12 cellular contexts compared by ENCODE assay signal in the genomic region with DNA sequence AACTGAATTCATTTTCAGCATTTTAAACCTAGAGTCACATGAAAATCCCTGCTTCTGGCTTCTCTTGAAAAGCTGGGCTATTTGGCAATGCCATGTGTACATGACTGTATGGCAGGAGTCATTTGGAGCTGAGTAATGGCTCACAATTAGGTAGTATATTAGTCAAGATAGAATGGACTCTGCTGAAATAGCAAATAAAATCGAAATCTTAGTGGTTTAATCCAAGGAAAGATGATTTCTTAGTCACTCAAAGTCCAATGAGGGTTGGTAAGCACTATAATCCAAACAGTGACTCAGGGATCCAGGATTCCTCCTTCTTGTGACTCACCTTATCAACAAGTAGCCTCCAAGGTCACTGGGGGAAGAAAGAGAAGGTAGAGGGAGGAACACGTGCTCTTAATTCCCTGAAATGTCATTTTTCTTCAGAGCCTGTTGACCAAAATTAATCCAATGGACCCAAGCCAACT. TPM values are rescaled to one million over a fixed set of nuclear protein-coding genes. Genes with fewer than 3 reads are reported as not detected.
DNase-seq lines count a peak whose midpoint lies in the region; ATAC-seq, FAIRE-seq and TF ChIP-seq lines count a peak whose summit lies in the region.
"Had no signal": no experiment of that assay in that cellular context is flagged by ENCODE, and none has a peak within 500 bp of the region (broad histone marks: within the 10 kb centered on the region; RNA-seq: fewer than 3 reads in every experiment).

No MANE protein-coding gene starts in this region.

- no peak for TF ChIP-seq CTCF in AG09309 (IDR thresholded peaks at IDR 0.05; ENCODE audit: control insufficient read depth, insufficient read depth, low read depth, low read length, missing control alignments)
- TF ChIP-seq CTCF in bronchial epithelial cell (IDR thresholded peaks at IDR 0.05; ENCODE audit: insufficient read depth, low read length, severe bottlenecking) = no peak
- TF ChIP-seq CTCF in upper lobe of left lung (IDR thresholded peaks at IDR 0.05) = no peak

- 49 to 56% methylated on average over 2 of the region's 2 CpGs for WGBS in upper lobe of left lung, 2 donors

- ATAC-seq in upper lobe of left lung (ENCODE audit: low FRiP score in 2 of 2) (no peak), sciatic nerve (no peak)
- ATAC-seq: SK-N-SH treated with all-trans-retinoic acid at 6 μM for 48 hours; stimulated activated memory B cell treated with anti-CD40 and anti-IgM and Interleukin-4, amounts not matched to agents 10 μg/mL and 1 μg/mL and 100 μg/mL, for 72 hours had no signal

- H3K4me3 ChIP-seq in AG09309 (ENCODE audit: control insufficient read depth, low read depth, low read length) (no peak overlapping the region), bronchial epithelial cell (ENCODE audit: low read depth, low read length) (no peak overlapping the region), muscle layer of duodenum (ENCODE audit: low read depth in 1 of 2, low read length in 2 of 2) (peak overlapping the region in 1 of 2 donors; percentile 15), upper lobe of left lung (no peak overlapping the region)

- no peak for FAIRE-seq in bronchial epithelial cell (lab: Jason Lieb, UNC)
- FAIRE-seq: frontal cortex had no signal

- TF ChIP-seq POLR2A in upper lobe of left lung (IDR thresholded peaks at IDR 0.05) = no peak

- no peaks in the 10 kb centered on the region for H3K27me3 ChIP-seq in bronchial epithelial cell (ENCODE audit: control insufficient read depth, insufficient read depth, low read length)
- H3K27me3 ChIP-seq in muscle layer of duodenum (ENCODE audit: low read depth, low read length) = no peaks in the 10 kb centered on the region
- no peaks in the 10 kb centered on the region for H3K27me3 ChIP-seq in upper lobe of left lung

- H3K36me3 ChIP-seq in bronchial epithelial cell (ENCODE audit: control insufficient read depth, insufficient read depth, low read length) = no peaks in the 10 kb centered on the region
- no peaks in the 10 kb centered on the region for H3K36me3 ChIP-seq in muscle layer of duodenum (ENCODE audit: control insufficient read depth in 1 of 2, insufficient read depth in 2 of 2, low read length in 2 of 2)
- no peaks in the 10 kb centered on the region for H3K36me3 ChIP-seq in upper lobe of left lung

- intact Hi-C loops in sciatic nerve (cut with DNase I) = no loop called here

- TF ChIP-seq EP300 in upper lobe of left lung (IDR thresholded peaks at IDR 0.05) = no peak

- H3K27ac ChIP-seq in muscle layer of duodenum (ENCODE audit: low read length) (peak overlapping the region; percentile 4), upper lobe of left lung (no peak overlapping the region), caudate nucleus (ENCODE audit: low read depth, low read length) (no peak overlapping the region)

- H3K9me3 ChIP-seq in muscle layer of duodenum (ENCODE audit: control insufficient read depth in 1 of 2, low read length in 2 of 2) = no peaks in the 10 kb centered on the region
- H3K9me3 ChIP-seq in upper lobe of left lung = no peaks in the 10 kb centered on the region

- H3K4me1 ChIP-seq in muscle layer of duodenum (ENCODE audit: control insufficient read depth in 1 of 2, insufficient read depth in 2 of 2, low read length in 2 of 2) (no peaks in the 10 kb centered on the region), upper lobe of left lung (no peaks in the 10 kb centered on the region)

- DNase-seq in AG09309 (ENCODE audit: low read depth) (peak; percentile 92), LHCN-M2 (ENCODE audit: low read depth) (peak; percentile 91), bronchial epithelial cell (ENCODE audit: low read depth) (peak; percentile 93), upper lobe of left lung (no peak), caudate nucleus (lab: John Stamatoyannopoulos, UW) (no peak), sciatic nerve (ENCODE audit: low spot score) (no peak)
- no peak for DNase-seq in effector CD8-positive, alpha-beta T cell (lab: John Stamatoyannopoulos, UW)
- DNase-seq: activated CD4-positive, CD25-positive, alpha-beta regulatory T cell treated with anti-CD3 and anti-CD28 coated beads, Interleukin-2, amount 50 U/mL, for 72 hours had no signal

RNA-seq across cellular contexts. Expression of gene PMP22, which starts 13.9 kb away (rescaled TPM):
- total RNA-seq in LHCN-M2 (2014; rRNA removed) = 23.6 and 26.4 TPM in 2 replicates
- polyA plus RNA-seq in LHCN-M2 (2012) = 29.3 TPM
- 0.13 and 2.6 TPM in 2 replicates for total RNA-seq in bronchial epithelial cell
- 100 to 1,000 TPM in 3 of 6 donors, 10 to 100 TPM in 3; 49.7 to 179 (median 105) TPM for total RNA-seq in upper lobe of left lung
- total RNA-seq in sciatic nerve = 2,465 TPM

Comparison
In these comparisons a context has a peak if more than half of its experiments do, and no peak if none do; other contexts are left out.
1. DNase-seq: peak in AG09309 (single experiment), LHCN-M2 (single experiment) and bronchial epithelial cell (single experiment); none in upper lobe of left lung (0 of 2), caudate nucleus (0 of 61), effector CD8-positive, alpha-beta T cell (single experiment) and sciatic nerve (single experiment).
2. RNA of gene PMP22, which starts 13.9 kb away (total RNA-seq): 2,465 TPM in sciatic nerve (single experiment); 49.7 to 179 TPM in upper lobe of left lung, 23.6 to 26.4 TPM in LHCN-M2 and 0.13 to 2.6 TPM in bronchial epithelial cell; every median in the first group is over 10 times any median in the second.